20 cellular contexts compared by ENCODE assay signal in genomic region chr6:31252625-31253024, GRCh38.
"Had no signal": no experiment of that assay in that cellular context is flagged by ENCODE, and none has a peak within 500 bp of the region (broad histone marks: within the 10 kb centered on the region; RNA-seq: fewer than 3 reads in every experiment).

No MANE protein-coding gene starts in this region.

- H3K4me1 ChIP-seq: gastroesophageal sphincter, heart left ventricle, left ventricle myocardium inferior, prostate gland, right atrium auricular region, testis, upper lobe of right lung had no signal

- H3K27me3 ChIP-seq: right atrium auricular region, testis, upper lobe of right lung had no signal

- ATAC-seq: activated CD8-positive, alpha-beta T cell treated with anti-CD3 and anti-CD28 coated beads for 36 hours; gastroesophageal sphincter; heart left ventricle; upper lobe of right lung had no signal

- DNase-seq: activated B cell treated with CpG ODN at 0.5 μM for 24 hours; activated CD4-positive, alpha-beta T cell treated with anti-CD3 and anti-CD28 coated beads for 48 hours; activated CD8-positive, alpha-beta T cell treated with anti-CD3 and anti-CD28 coated beads for 36 hours; activated naive CD4-positive, alpha-beta T cell treated with anti-CD3 and anti-CD28 coated beads for 36 hours; activated T-cell treated with anti-CD3 and anti-CD28 coated beads, Interleukin-2, amount 50 U/mL, for 1 hour; heart left ventricle; kidney; left ventricle myocardium inferior; mammary epithelial cell; SW 1271; testis; upper lobe of right lung had no signal

- H3K4me3 Mint-ChIP-seq: activated B cell treated with CpG ODN at 0.5 μM for 24 hours; activated CD8-positive, alpha-beta T cell treated with anti-CD3 and anti-CD28 coated beads for 36 hours; activated naive CD4-positive, alpha-beta T cell treated with anti-CD3 and anti-CD28 coated beads for 36 hours; brain; central memory CD8-positive, alpha-beta T cell; stimulated activated naive CD8-positive, alpha-beta T cell treated with anti-CD3 and anti-CD28 coated beads, Interleukin-15, Interleukin-2, amounts not matched to agents 100 ng/mL and 50 ng/mL, for 24 hours had no signal

- H3K4me3 ChIP-seq: coronary artery, gastroesophageal sphincter, heart left ventricle, left ventricle myocardium inferior, prostate gland, right atrium auricular region, testis, upper lobe of right lung had no signal

- H3K4me1 Mint-ChIP-seq: activated B cell treated with CpG ODN at 0.5 μM for 24 hours; brain; central memory CD8-positive, alpha-beta T cell had no signal

- FAIRE-seq: kidney, TTC549 had no signal

- H3K36me3 Mint-ChIP-seq: brain had no signal

- H3K27ac Mint-ChIP-seq: activated B cell treated with CpG ODN at 0.5 μM for 24 hours; activated CD8-positive, alpha-beta T cell treated with anti-CD3 and anti-CD28 coated beads for 36 hours; activated naive CD4-positive, alpha-beta T cell treated with anti-CD3 and anti-CD28 coated beads for 36 hours; brain; stimulated activated naive CD8-positive, alpha-beta T cell treated with anti-CD3 and anti-CD28 coated beads, Interleukin-15, Interleukin-2, amounts not matched to agents 100 ng/mL and 50 ng/mL, for 24 hours had no signal

- H3K27me3 Mint-ChIP-seq: activated CD8-positive, alpha-beta T cell treated with anti-CD3 and anti-CD28 coated beads for 36 hours had no signal

- H3K36me3 ChIP-seq: gastroesophageal sphincter, heart left ventricle, left ventricle myocardium inferior, prostate gland, right atrium auricular region, upper lobe of right lung had no signal

- H3K27ac ChIP-seq: coronary artery, gastroesophageal sphincter, heart left ventricle, left ventricle myocardium inferior, prostate gland, right atrium auricular region, testis, upper lobe of right lung had no signal

- H3K9me3 ChIP-seq: prostate gland, testis, upper lobe of right lung had no signal
